19 cellular contexts compared by ENCODE assay signal in genomic region chr5:142178651-142179050, GRCh38.
"Had no signal": no experiment of that assay in that cellular context is flagged by ENCODE, and none has a peak within 500 bp of the region (broad histone marks: within the 10 kb centered on the region; RNA-seq: fewer than 3 reads in every experiment).

No MANE protein-coding gene starts in this region.

- H3K27me3 ChIP-seq: SJSA1 had no signal

- H3K4me3 ChIP-seq: SJSA1, SK-N-MC had no signal

- ATAC-seq: Panc1, Right ventricle myocardium inferior had no signal

- H3K27ac ChIP-seq: RWPE1, SJSA1, SK-N-MC had no signal

- DNase-seq: KBM-7, NCI-H1092, NCI-H1105 treated with DMSO at 0.1 percent for 48 hours, NCI-H1417 treated with DMSO at 0.1 percent for 48 hours, NCI-H146, NCI-H187, NCI-H2029 treated with DMSO at 0.1 percent for 48 hours, NCI-H226, NCI-H446, NCI-H510A, NCI-H524 treated with DMSO at 0.1 percent for 48 hours, NCI-H69, NCI-H774, SIG-M5 had no signal

- H3K36me3 ChIP-seq: SJSA1 had no signal

- H3K4me1 ChIP-seq: SJSA1 had no signal

- H3K9me3 ChIP-seq: SJSA1 had no signal
